15 cellular contexts compared by ENCODE assay signal in the genomic region with DNA sequence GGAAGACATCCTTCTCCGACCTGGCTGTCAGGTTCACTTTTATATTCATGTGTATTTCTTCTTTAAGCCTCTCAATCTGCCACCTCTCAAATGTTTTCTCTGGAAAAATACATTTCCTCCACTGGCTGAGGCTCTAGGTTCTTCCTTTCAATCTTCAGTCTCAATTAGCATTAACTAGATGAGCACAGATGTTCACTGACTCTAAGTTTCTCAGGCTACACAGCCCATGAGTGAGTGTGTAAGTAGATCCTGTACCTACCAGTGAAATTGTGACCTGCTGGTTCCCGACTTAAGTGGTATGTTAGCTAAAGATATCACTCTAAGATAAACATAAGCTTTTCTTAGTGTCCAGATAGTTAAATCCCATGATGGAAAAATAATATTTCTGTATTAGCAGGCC.
"Had no signal": no experiment of that assay in that cellular context is flagged by ENCODE, and none has a peak within 500 bp of the region (broad histone marks: within the 10 kb centered on the region; RNA-seq: fewer than 3 reads in every experiment).

No MANE protein-coding gene starts in this region.

- H3K4me3 ChIP-seq: psoas muscle, transverse colon had no signal

- ATAC-seq: activated CD4-positive, alpha-beta T cell treated with anti-CD3 and anti-CD28 coated beads for 36 hours; activated T-cell treated with anti-CD3 and anti-CD28 coated beads, Interleukin-2, amount 50 U/mL, for 72 hours; natural killer cell treated with Interleukin-12 subunit alpha and Interleukin-12 subunit beta and Interleukin-15 and Interleukin-18, amount 100 ng/mL, for 72 hours; psoas muscle had no signal

- H3K36me3 ChIP-seq: transverse colon had no signal

- H3K27me3 ChIP-seq: transverse colon had no signal

- H3K27ac ChIP-seq: psoas muscle, transverse colon had no signal

- H3K9me3 ChIP-seq: psoas muscle had no signal

- DNase-seq: activated CD4-positive, alpha-beta memory T cell treated with anti-CD3 and anti-CD28 coated beads, Interleukin-2, amount 10 ng/mL, durations not matched to agents 7 days and 5 days; activated CD4-positive, alpha-beta T cell treated with anti-CD3 and anti-CD28 coated beads for 36 hours; activated CD8-positive, alpha-beta memory T cell treated with anti-CD3 and anti-CD28 coated beads, Interleukin-2, amount 50 U/mL, for 4 hours; activated gamma-delta T cell treated with Interleukin-2 at 50 U/mL for 16 hours; activated naive CD8-positive, alpha-beta T cell treated with anti-CD3 and anti-CD28 coated beads for 36 hours; activated T-cell treated with anti-CD3 and anti-CD28 coated beads, Interleukin-2, amount 50 U/mL, for 72 hours; anterior cingulate cortex; cortex of kidney; effector CD8-positive, alpha-beta T cell; immature natural killer cell; nucleus accumbens; psoas muscle; stimulated activated CD4-positive, alpha-beta T cell treated with anti-CD3 and anti-CD28 coated beads, Interleukin-12 subunit alpha, Interleukin-12 subunit beta, amount 100 ng/mL, for 4 hours; transverse colon had no signal
